ENCODE assay signal across 10 cellular contexts in genomic region chr4:26912810-26913209, GRCh38. TPM values are rescaled to one million over a fixed set of nuclear protein-coding genes. Genes with fewer than 3 reads are reported as not detected.
DNase-seq lines count a peak whose midpoint lies in the region; ATAC-seq and TF ChIP-seq lines count a peak whose summit lies in the region.
"Had no signal": no experiment of that assay in that cellular context is flagged by ENCODE, and none has a peak within 500 bp of the region (broad histone marks: within the 10 kb centered on the region; RNA-seq: fewer than 3 reads in every experiment).

No MANE protein-coding gene starts in this region.

- no peak for TF ChIP-seq EP300 in ovary (IDR thresholded peaks at IDR 0.05)

- H3K4me2 ChIP-seq in OCI-LY7 (ENCODE audit: low read length) = no peak overlapping the region

- intact Hi-C loops in ovary (cut with DNase I) = no loop called here
- intact Hi-C loops in OCI-LY7 (cut with micrococcal nuclease; ENCODE audit: unreplicated experiment) = no loop called here
- intact Hi-C loops in dorsolateral prefrontal cortex (cut with DNase I) = no loop called here

- BruUV-seq in OCI-LY7 (replicated peaks; lab: Mats Ljungman, UMichigan) = no TSS peak

- no peak for TF ChIP-seq POLR2A in ovary (IDR thresholded peaks at IDR 0.05)

- peaks cover 100% of the 10 kb centered on the region for H3K79me2 ChIP-seq in OCI-LY7 (ENCODE audit: insufficient read depth, low read depth, low read length)

- H3K4me1 Mint-ChIP-seq in WTC11 = peaks cover 42% of the 10 kb centered on the region

- H3K27me3 Mint-ChIP-seq in WTC11 (ENCODE audit: low read depth) = peaks cover 19% of the 10 kb centered on the region

- no peak overlapping the region for H3K27ac ChIP-seq in ovary
- H3K27ac ChIP-seq in OCI-LY7 (ENCODE audit: low read depth, low read length, poor library complexity, severe bottlenecking) = no peak overlapping the region
- H3K27ac ChIP-seq in dorsolateral prefrontal cortex = no peak overlapping the region
- H3K27ac ChIP-seq: testis had no signal

- no peak overlapping the region for H3K27ac Mint-ChIP-seq in WTC11

- POLR2A ChIA-PET in WTC11 (lab: Charles Lee) (no interaction called here), OCI-LY7 (lab: Charles Lee) (interaction anchor here (1.3 kb wide), 1 partner anchor 72 kb away, joined by 3 read pairs; no protein-coding TSS in a partner anchor)

- ATAC-seq in GM18907 (IDR thresholded peaks at IDR 0.05; ENCODE audit: unreplicated experiment) (peak; percentile 58), HG02642 (IDR thresholded peaks at IDR 0.05; ENCODE audit: poor library complexity, unreplicated experiment) (peak; percentile 57), WTC11 (peak; percentile 62)
- ATAC-seq: left colon had no signal

- 59 to 78% (median 63%) methylated on average over 3 of the region's 3 CpGs for WGBS in ovary, 3 donors

- no peaks in the 10 kb centered on the region for H3K9me2 ChIP-seq in OCI-LY7 (ENCODE audit: insufficient read depth, low read length)

- H4K20me1 ChIP-seq in OCI-LY7 (ENCODE audit: insufficient read depth, low read length) = peaks cover 33% of the 10 kb centered on the region; the same call in 1 of the 2 replicates

- CTCF ChIA-PET in WTC11 (lab: Charles Lee) = interaction anchor here (1.0 kb wide), 1 partner anchor 53 kb away, joined by 3 read pairs; the partner anchor contains the start of gene STIM2
- CTCF ChIA-PET in OCI-LY7 (lab: Charles Lee; ENCODE audit: unreplicated experiment) = no interaction called here

- H3K36me3 ChIP-seq in ovary = no peaks in the 10 kb centered on the region
- H3K36me3 ChIP-seq in OCI-LY7 (ENCODE audit: insufficient read depth, low read length) = peaks cover 46% of the 10 kb centered on the region

- H3K4me1 ChIP-seq in ovary (ENCODE audit: insufficient read depth) = peaks cover 14% of the 10 kb centered on the region
- peaks cover 38% of the 10 kb centered on the region for H3K4me1 ChIP-seq in OCI-LY7 (ENCODE audit: insufficient read depth, low read length, poor library complexity, severe bottlenecking)

- no peaks in the 10 kb centered on the region for H3K9me3 Mint-ChIP-seq in WTC11

- H3K27me3 ChIP-seq in ovary (no peaks in the 10 kb centered on the region), dorsolateral prefrontal cortex (no peaks in the 10 kb centered on the region)
- H3K27me3 ChIP-seq: testis had no signal

- TF ChIP-seq CTCF in WTC11 (IDR thresholded peaks at IDR 0.05) (no peak), ovary (IDR thresholded peaks at IDR 0.05) (no peak), OCI-LY7 (conservative IDR thresholded peaks at IDR 0.05; ENCODE audit: low read length) (no peak), dorsolateral prefrontal cortex (IDR thresholded peaks at IDR 0.05 in 54 of 56, conservative IDR thresholded peaks at IDR 0.05 in 2 of 56; ENCODE audit: low read depth in 1 of 56, partially characterized antibody in 56 of 56) (no peak)

- H3K36me3 Mint-ChIP-seq in WTC11 = no peaks in the 10 kb centered on the region

- H2AFZ ChIP-seq in OCI-LY7 (ENCODE audit: low read length) = no peak overlapping the region

- no peak overlapping the region for H3K4me3 ChIP-seq in ovary
- no peak overlapping the region for H3K4me3 ChIP-seq in OCI-LY7 (ENCODE audit: low read depth, low read length, poor library complexity, severe bottlenecking)
- H3K4me3 ChIP-seq in dorsolateral prefrontal cortex = peak overlapping the region in 6 of 59 donors; percentile 5 to 27 (median 15)
- H3K4me3 ChIP-seq: testis had no signal

- H3K9me3 ChIP-seq in ovary (no peaks in the 10 kb centered on the region), OCI-LY7 (ENCODE audit: low read length) (no peaks in the 10 kb centered on the region)
- H3K9me3 ChIP-seq: testis had no signal

- no peak for DNase-seq in WTC11 (ENCODE audit: low spot score)
- DNase-seq in ovary = peak in 4 of 5 donors; percentile 15 to 43 (median 34)
- DNase-seq in OCI-LY7 (ENCODE audit: low spot score) = no peak
- no peak for DNase-seq in AML-193 (lab: John Stamatoyannopoulos, UW)
- DNase-seq in dorsolateral prefrontal cortex = no peak
- DNase-seq: activated gamma-delta T cell, left colon, testis had no signal

- no peak overlapping the region for H3K4me3 Mint-ChIP-seq in WTC11

TF ChIP-seq in WTC11, 78 proteins besides CTCF, POLR2A, EP300 and RAD21:
- TF ChIP-seq MLX (CRISPR knock-in tag; IDR thresholded peaks at IDR 0.05) = no peak
- TF ChIP-seq ARID4B (CRISPR knock-in tag; IDR thresholded peaks at IDR 0.05; ENCODE audit: borderline replicate concordance) = no peak

RNA-seq across cellular contexts. Expression of gene STIM2, which starts 52.2 kb away (rescaled TPM):
- 20.1 to 22.4 TPM (median 20.9 TPM) in 3 replicates for total RNA-seq in WTC11 (2021)
- 10 to 100 TPM; 28.7 to 47.9 (median 40.2) TPM for total RNA-seq in ovary
- 10 to 100 TPM; 24.0 to 33.1 TPM for polyA plus RNA-seq in ovary
- 108 and 122 TPM in 2 replicates for total RNA-seq in OCI-LY7 (2014; rRNA removed; shearing (Covaris generic))
- total RNA-seq in OCI-LY7 (2022) = 309 and 368 TPM in 2 replicates
- 10 to 100 TPM; 29.4 to 57.1 (median 40.5) TPM for total RNA-seq in dorsolateral prefrontal cortex

Comparison
In these comparisons a context has a peak if more than half of its experiments do, and no peak if none do; other contexts are left out.
1. DNase-seq: peak in ovary (4 of 5); none in WTC11 (single experiment), OCI-LY7 (single experiment), AML-193 (0 of 2) and dorsolateral prefrontal cortex (0 of 10).
2. Peak in every context shown above with its lines, with median percentiles within 50 percentile points of each other: ATAC-seq.